ENCODE assay signal across 13 cellular contexts in the genomic region with DNA sequence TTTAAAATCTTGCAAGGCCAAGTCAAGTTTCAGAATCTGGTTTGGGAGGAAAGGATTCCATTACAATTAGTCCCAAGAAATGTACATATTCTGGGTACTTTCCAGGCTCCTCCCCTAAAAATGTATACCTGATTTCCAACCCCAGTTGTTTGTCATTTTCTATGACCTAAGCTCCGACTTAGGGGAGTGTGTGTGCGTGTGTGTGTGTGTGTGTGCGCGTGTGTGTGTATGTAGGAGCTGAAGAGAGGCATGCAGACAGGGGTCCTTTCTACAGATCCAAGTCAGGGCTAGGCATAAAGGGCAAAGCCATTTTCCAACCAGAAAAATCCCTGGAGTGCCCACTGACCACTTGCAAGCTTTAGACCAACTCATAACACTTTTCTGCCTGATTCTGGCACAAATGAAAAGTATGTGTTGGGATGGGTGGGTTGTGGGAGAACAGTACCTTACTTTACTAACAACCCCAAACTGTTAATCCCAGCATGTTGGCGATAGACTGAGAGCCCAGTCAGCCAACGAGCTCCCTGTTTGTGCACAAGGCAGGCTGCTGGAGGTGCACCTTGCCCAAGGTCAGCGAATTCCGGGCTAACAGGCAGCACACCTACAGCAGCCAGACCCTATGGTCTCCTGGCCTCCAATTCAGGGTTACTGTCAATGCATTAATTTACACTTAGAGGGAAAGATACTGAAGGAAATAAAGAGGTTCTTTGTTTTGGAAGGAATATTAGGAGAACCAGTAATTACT. TPM values are rescaled to one million over a fixed set of nuclear protein-coding genes. Genes with fewer than 3 reads are reported as not detected.
DNase-seq lines count a peak whose midpoint lies in the region; ATAC-seq and TF ChIP-seq lines count a peak whose summit lies in the region.
"Had no signal": no experiment of that assay in that cellular context is flagged by ENCODE, and none has a peak within 500 bp of the region (broad histone marks: within the 10 kb centered on the region; RNA-seq: fewer than 3 reads in every experiment).

No MANE protein-coding gene starts in this region.

- H3K4me3 Mint-ChIP-seq in neural progenitor cell = peak overlapping the region; percentile 91

- peaks cover 9% of the 10 kb centered on the region for H3F3A ChIP-seq in neural progenitor cell (ENCODE audit: low read depth)

- H3K9ac ChIP-seq in ES-I3 (ENCODE audit: low read depth, low read length) = peak overlapping the region; percentile 59; the same call in 1 of the 2 replicates
- H3K9ac ChIP-seq in neural progenitor cell = no peak overlapping the region

- H4K20me1 ChIP-seq in neural progenitor cell (ENCODE audit: low read depth) = no peaks in the 10 kb centered on the region

- H3K27me3 Mint-ChIP-seq in neural progenitor cell (ENCODE audit: insufficient read depth, low read depth) = peaks cover 18% of the 10 kb centered on the region

- H3K4me3 ChIP-seq in SJCRH30 (peak overlapping the region; percentile 80), neural progenitor cell (peak overlapping the region; percentile 94)

- H3K27ac Mint-ChIP-seq in neural progenitor cell = peak overlapping the region; percentile 64

- H3K27me3 ChIP-seq in SJCRH30 (peaks cover 7% of the 10 kb centered on the region; the same call in 1 of the 2 replicates), foreskin keratinocyte (peaks cover 17% of the 10 kb centered on the region), neural progenitor cell (peaks cover 67% of the 10 kb centered on the region)

- H3K79me2 ChIP-seq in neural progenitor cell (ENCODE audit: low read depth) = no peaks in the 10 kb centered on the region

- peaks cover 63% of the 10 kb centered on the region for H3K4me1 Mint-ChIP-seq in neural progenitor cell

- H2AFZ ChIP-seq in neural progenitor cell (replicated peaks) = no peak overlapping the region

- DNase-seq in SJCRH30 = no peak
- peak; percentile 74 to 86 for DNase-seq in foreskin keratinocyte
- no peak for DNase-seq in neural progenitor cell (ENCODE audit: low spot score)
- DNase-seq in NCI-H1105 (lab: John Stamatoyannopoulos, UW) = no peak
- DNase-seq in putamen (ENCODE audit: low spot score) = no peak
- no peak for DNase-seq in activated naive CD4-positive, alpha-beta T cell (lab: John Stamatoyannopoulos, UW)
- DNase-seq: activated effector memory CD4-positive, alpha-beta T cell treated with anti-CD3 and anti-CD28 coated beads, Interleukin-2, amount 50 U/mL, for 16 hours; dermis blood vessel endothelial cell; Karpas-422; substantia nigra had no signal

- H3K36me3 Mint-ChIP-seq in neural progenitor cell = peaks cover 11% of the 10 kb centered on the region

- H3K36me3 ChIP-seq in ES-I3 (ENCODE audit: insufficient read depth, low read length) = no peaks in the 10 kb centered on the region
- no peaks in the 10 kb centered on the region for H3K36me3 ChIP-seq in SJCRH30
- no peaks in the 10 kb centered on the region for H3K36me3 ChIP-seq in neural progenitor cell

- peak overlapping the region; percentile 99 for H3K4me2 ChIP-seq in neural progenitor cell

- ATAC-seq in foreskin keratinocyte (peak; percentile 43), GM19397 (IDR thresholded peaks at IDR 0.05; ENCODE audit: unreplicated experiment) (no peak)

- H3K4me1 ChIP-seq in ES-I3 (ENCODE audit: insufficient read depth, low read length) (peaks cover 11% of the 10 kb centered on the region; the same call in 1 of the 2 replicates), SJCRH30 (peaks cover 22% of the 10 kb centered on the region), foreskin keratinocyte (peaks cover 7% of the 10 kb centered on the region), neural progenitor cell (peaks cover 25% of the 10 kb centered on the region)

- no peaks in the 10 kb centered on the region for H3K9me3 Mint-ChIP-seq in neural progenitor cell

- TF ChIP-seq CTCF in foreskin keratinocyte (conservative IDR thresholded peaks at IDR 0.05) (no peak), neural progenitor cell (IDR thresholded peaks at IDR 0.05) (no peak)

- H3K27ac ChIP-seq in SJCRH30 (peak overlapping the region; percentile 62; the same call in 1 of the 2 replicates), foreskin keratinocyte (no peak overlapping the region), neural progenitor cell (no peak overlapping the region)

- no peaks in the 10 kb centered on the region for H3K9me3 ChIP-seq in ES-I3 (ENCODE audit: control insufficient read depth, insufficient read depth, low read length)
- H3K9me3 ChIP-seq in SJCRH30 (replicated peaks) = no peaks in the 10 kb centered on the region
- no peaks in the 10 kb centered on the region for H3K9me3 ChIP-seq in neural progenitor cell (ENCODE audit: low read depth)

RNA-seq across cellular contexts. Expression of a gene that starts 1.7 kb away (rescaled TPM):
- 1.1 and 1.3 TPM in 2 replicates for total RNA-seq in SJCRH30 (2014; rRNA removed; shearing (Covaris generic))
- total RNA-seq in foreskin keratinocyte (0.25 and 0.41 TPM in 2 replicates), neural progenitor cell (ENCODE audit: low replicate concordance) (0.09 and 0.34 TPM in 2 replicates)
- polyA plus RNA-seq in foreskin keratinocyte = 0.33 and 0.53 TPM in 2 replicates
- total RNA-seq: dermis blood vessel endothelial cell, myocyte had no signal

Comparison
In these comparisons a context has a peak if more than half of its experiments do, and no peak if none do; other contexts are left out.
1. DNase-seq: peak in foreskin keratinocyte (2 of 2); none in SJCRH30 (0 of 2), neural progenitor cell (single experiment), NCI-H1105 (single experiment), putamen (single experiment) and activated naive CD4-positive, alpha-beta T cell (0 of 4).